Comparison of ENCODE assay signal across 22 cellular contexts in genomic region chr7:71695189-71695588, GRCh38.
"Had no signal": no experiment of that assay in that cellular context is flagged by ENCODE, and none has a peak within 500 bp of the region (broad histone marks: within the 10 kb centered on the region; RNA-seq: fewer than 3 reads in every experiment).

No MANE protein-coding gene starts in this region.

- ATAC-seq: activated CD4-positive, CD25-positive, alpha-beta regulatory T cell treated with anti-CD3 and anti-CD28 coated beads, Interleukin-2, amount 50 U/mL, for 24 hours; activated CD8-positive, alpha-beta T cell treated with anti-CD3 and anti-CD28 coated beads, Interleukin-2, amount 10 ng/mL, durations not matched to agents 7 days and 5 days; activated naive CD8-positive, alpha-beta T cell treated with anti-CD3 and anti-CD28 coated beads, Interleukin-2, amount 50 U/mL, for 24 hours; foreskin keratinocyte; natural killer cell treated with Interleukin-12 subunit alpha and Interleukin-12 subunit beta and Interleukin-15 and Interleukin-18, amount 100 ng/mL, for 72 hours had no signal

- H3K27ac ChIP-seq: esophagus squamous epithelium, foreskin keratinocyte, neutrophil, sigmoid colon, thyroid gland had no signal

- FAIRE-seq: bronchial epithelial cell, keratinocyte had no signal

- H3K4me3 ChIP-seq: esophagus squamous epithelium, lung, sigmoid colon, thyroid gland had no signal

- H3K27ac Mint-ChIP-seq: activated CD4-positive, alpha-beta T cell treated with anti-CD3 and anti-CD28 coated beads, Interleukin-2, amount 10 ng/mL, durations not matched to agents 7 days and 5 days; activated CD8-positive, alpha-beta T cell treated with anti-CD3 and anti-CD28 coated beads, Interleukin-2, amount 10 ng/mL, durations not matched to agents 7 days and 5 days; activated naive CD4-positive, alpha-beta T cell treated with anti-CD3 and anti-CD28 coated beads for 36 hours; activated naive CD8-positive, alpha-beta T cell treated with anti-CD3 and anti-CD28 coated beads, Interleukin-2, amount 50 U/mL, for 24 hours; activated T-cell treated with anti-CD3 and anti-CD28 coated beads, Interleukin-2, amount 50 U/mL, for 24 hours; activated T-helper 2 cell treated with anti-CD3 and anti-CD28 coated beads, Interferon-gamma antibody, Interleukin-2, Interleukin-4, amounts not matched to agents 10 μg/mL and 5 μg/mL and 100 μg/mL, durations not matched to agents 14 hours and 24 hours and 36 hours; natural killer cell treated with Interleukin-12 subunit alpha and Interleukin-12 subunit beta and Interleukin-15 and Interleukin-18, amount 100 ng/mL, for 72 hours; T-helper 1 cell treated with Interleukin-12 subunit alpha and Interleukin-12 subunit beta and Interleukin-4 antibody, amounts not matched to agents 30 μg/mL and 1 μg/mL, for 36 hours had no signal

- H3K27me3 ChIP-seq: esophagus squamous epithelium, foreskin keratinocyte, neutrophil, sigmoid colon, thyroid gland had no signal

- H3K4me1 Mint-ChIP-seq: activated CD4-positive, alpha-beta T cell treated with anti-CD3 and anti-CD28 coated beads, Interleukin-2, amount 10 ng/mL, durations not matched to agents 7 days and 5 days; activated naive CD8-positive, alpha-beta T cell treated with anti-CD3 and anti-CD28 coated beads, Interleukin-2, amount 50 U/mL, for 24 hours had no signal

- H3K36me3 Mint-ChIP-seq: natural killer cell treated with Interleukin-12 subunit alpha and Interleukin-12 subunit beta and Interleukin-15 and Interleukin-18, amount 100 ng/mL, for 72 hours had no signal

- H3K4me3 Mint-ChIP-seq: activated CD4-positive, alpha-beta T cell treated with anti-CD3 and anti-CD28 coated beads, Interleukin-2, amount 10 ng/mL, durations not matched to agents 7 days and 5 days; activated CD8-positive, alpha-beta T cell treated with anti-CD3 and anti-CD28 coated beads, Interleukin-2, amount 10 ng/mL, durations not matched to agents 7 days and 5 days; activated naive CD4-positive, alpha-beta T cell treated with anti-CD3 and anti-CD28 coated beads for 36 hours; activated naive CD8-positive, alpha-beta T cell treated with anti-CD3 and anti-CD28 coated beads, Interleukin-2, amount 50 U/mL, for 24 hours; activated T-cell treated with anti-CD3 and anti-CD28 coated beads, Interleukin-2, amount 50 U/mL, for 24 hours; natural killer cell treated with Interleukin-12 subunit alpha and Interleukin-12 subunit beta and Interleukin-15 and Interleukin-18, amount 100 ng/mL, for 72 hours; T-helper 1 cell treated with Interleukin-12 subunit alpha and Interleukin-12 subunit beta and Interleukin-4 antibody, amounts not matched to agents 30 μg/mL and 1 μg/mL, for 36 hours had no signal

- DNase-seq: activated CD4-positive, alpha-beta T cell treated with anti-CD3 and anti-CD28 coated beads, Interleukin-2, amount 10 ng/mL, durations not matched to agents 7 days and 5 days; activated CD8-positive, alpha-beta T cell treated with anti-CD3 and anti-CD28 coated beads, Interleukin-2, amount 10 ng/mL, durations not matched to agents 7 days and 5 days; activated naive CD4-positive, alpha-beta T cell treated with anti-CD3 and anti-CD28 coated beads for 36 hours; activated naive CD8-positive, alpha-beta T cell treated with anti-CD3 and anti-CD28 coated beads, Interleukin-2, amount 50 U/mL, for 24 hours; activated T-cell treated with anti-CD3 and anti-CD28 coated beads, Interleukin-2, amount 50 U/mL, for 24 hours; aorta; dermis blood vessel endothelial cell; effector memory CD4-positive, alpha-beta T cell; esophagus squamous epithelium; foreskin keratinocyte; posterior cingulate gyrus; sigmoid colon; stimulated activated naive CD4-positive, alpha-beta T cell; thyroid gland had no signal

- H3K36me3 ChIP-seq: esophagus squamous epithelium, neutrophil, sigmoid colon, thyroid gland had no signal

- H3K9me3 ChIP-seq: esophagus squamous epithelium, neutrophil, thyroid gland had no signal

- H3K27me3 Mint-ChIP-seq: activated CD4-positive, alpha-beta T cell treated with anti-CD3 and anti-CD28 coated beads, Interleukin-2, amount 10 ng/mL, durations not matched to agents 7 days and 5 days; activated naive CD8-positive, alpha-beta T cell treated with anti-CD3 and anti-CD28 coated beads, Interleukin-2, amount 50 U/mL, for 24 hours; activated T-cell treated with anti-CD3 and anti-CD28 coated beads, Interleukin-2, amount 50 U/mL, for 24 hours; natural killer cell treated with Interleukin-12 subunit alpha and Interleukin-12 subunit beta and Interleukin-15 and Interleukin-18, amount 100 ng/mL, for 72 hours had no signal

- H3K4me1 ChIP-seq: esophagus squamous epithelium, foreskin keratinocyte, sigmoid colon, thyroid gland had no signal
